In genomic region chr19:28154077-28154476, GRCh38 we compare ENCODE assay signal across 8 cellular contexts.
"Had no signal": no experiment of that assay in that cellular context is flagged by ENCODE, and none has a peak within 500 bp of the region (broad histone marks: within the 10 kb centered on the region; RNA-seq: fewer than 3 reads in every experiment).

No MANE protein-coding gene starts in this region.

- DNase-seq: GDM1, GF-D8 had no signal

- FAIRE-seq: G401.6, GM12878, GM12891, GM12892, GM18507, GM19239 had no signal

- H3K4me3 ChIP-seq: GM12878 had no signal

- ATAC-seq: GM12878 had no signal
